Comparison of ENCODE assay signal across 8 cellular contexts in genomic region chr4:71186566-71187398, GRCh38.
DNase-seq lines count a peak whose midpoint lies in the region; ATAC-seq and TF ChIP-seq lines count a peak whose summit lies in the region.

No MANE protein-coding gene starts in this region.

- H3K27me3 ChIP-seq in Karpas-422 (ENCODE audit: low read length) (no peaks in the 10 kb centered on the region), endodermal cell (ENCODE audit: control insufficient read depth, insufficient read depth, low read length, poor library complexity, severe bottlenecking) (peaks cover 59% of the 10 kb centered on the region), mesenchymal stem cell (ENCODE audit: control insufficient read depth in 1 of 2, insufficient read depth in 1 of 2, low read length in 2 of 2) (peaks cover 0 to 8% of the 10 kb centered on the region in 2 experiments)

- peak overlapping the region in 1 of 2 experiments; percentile 57 for H2BK12ac ChIP-seq in mesenchymal stem cell (ENCODE audit: low read length in 2 of 2)

- peak overlapping the region; percentile 80 for H3K4me3 Mint-ChIP-seq in activated CD8-positive, alpha-beta T cell treated with anti-CD3 and anti-CD28 coated beads, Interleukin-2, amount 10 ng/mL, durations not matched to agents 7 days and 5 days
- peak overlapping the region; percentile 78 for H3K4me3 Mint-ChIP-seq in endodermal cell

- H3K9me3 ChIP-seq in Karpas-422 (ENCODE audit: low read length) (no peaks in the 10 kb centered on the region), endodermal cell (ENCODE audit: control insufficient read depth, low read length) (no peaks in the 10 kb centered on the region), mesenchymal stem cell (ENCODE audit: control insufficient read depth, low read length) (no peaks in the 10 kb centered on the region)

- peak; percentile 39 for ATAC-seq in GM18909 (IDR thresholded peaks at IDR 0.05; ENCODE audit: poor library complexity, unreplicated experiment)
- peak; percentile 79 for ATAC-seq in activated CD8-positive, alpha-beta T cell treated with anti-CD3 and anti-CD28 coated beads, Interleukin-2, amount 10 ng/mL, durations not matched to agents 7 days and 5 days
- ATAC-seq in HG03196 (IDR thresholded peaks at IDR 0.05; ENCODE audit: unreplicated experiment), result no peak

- peak overlapping the region; percentile 58 to 96 for H3K18ac ChIP-seq in mesenchymal stem cell (ENCODE audit: low read depth in 1 of 2, low read length in 2 of 2)

- no peaks in the 10 kb centered on the region for H3K9me2 ChIP-seq in Karpas-422 (replicated peaks; ENCODE audit: insufficient read depth, low read length)

- no peak overlapping the region for H2AK5ac ChIP-seq in mesenchymal stem cell (ENCODE audit: low read length, severe bottlenecking)

- H3K79me2 ChIP-seq in Karpas-422 (ENCODE audit: low read length), result no peaks in the 10 kb centered on the region

- 0% methylated on average over 26 to 105 of the region's 105 CpGs for WGBS in endodermal cell (ENCODE audit: insufficient coverage in 1 of 2, insufficient read length in 1 of 2), 2 experiments
- under 1% methylated on average over 52 of the region's 105 CpGs for WGBS in mesenchymal stem cell

- POLR2A ChIA-PET in activated CD8-positive, alpha-beta T cell treated with anti-CD3 and anti-CD28 coated beads, Interleukin-2, amount 10 ng/mL, durations not matched to agents 7 days and 5 days (lab: Charles Lee), result no interaction called here

- H2AFZ ChIP-seq in Karpas-422 (ENCODE audit: low read length), result no peak overlapping the region
- peak overlapping the region; percentile 67 for H2AFZ ChIP-seq in mesenchymal stem cell (ENCODE audit: low read depth, low read length)

- H4K91ac ChIP-seq in mesenchymal stem cell (ENCODE audit: low read length), result no peak overlapping the region

- H4K8ac ChIP-seq in mesenchymal stem cell (ENCODE audit: low read length), result peak overlapping the region; percentile 22

- H4K20me1 ChIP-seq in Karpas-422 (ENCODE audit: insufficient read depth, low read depth, low read length), result no peaks in the 10 kb centered on the region

- peaks cover 4% of the 10 kb centered on the region for H3K79me1 ChIP-seq in mesenchymal stem cell (replicated peaks; ENCODE audit: low read length, poor library complexity, severe bottlenecking)

- no peaks in the 10 kb centered on the region for H3K9me3 Mint-ChIP-seq in activated CD8-positive, alpha-beta T cell treated with anti-CD3 and anti-CD28 coated beads, Interleukin-2, amount 10 ng/mL, durations not matched to agents 7 days and 5 days (ENCODE audit: insufficient read depth)
- no peaks in the 10 kb centered on the region for H3K9me3 Mint-ChIP-seq in endodermal cell

- H3K9ac ChIP-seq in Karpas-422 (ENCODE audit: low read length), result peak overlapping the region; percentile 44
- H3K9ac ChIP-seq in endodermal cell (ENCODE audit: extremely low read depth, low read length, poor library complexity, severe bottlenecking), result no peak overlapping the region
- H3K9ac ChIP-seq in mesenchymal stem cell (ENCODE audit: low read length), result peak overlapping the region; percentile 68

- H3K14ac ChIP-seq in mesenchymal stem cell (ENCODE audit: low read length in 2 of 2), result peak overlapping the region in 1 of 2 experiments; percentile 97

- H3K4me3 ChIP-seq in AG09309 (ENCODE audit: control insufficient read depth, low read depth, low read length), result peak overlapping the region; percentile 90
- peak overlapping the region; percentile 61 for H3K4me3 ChIP-seq in Karpas-422 (ENCODE audit: low read length)
- peak overlapping the region; percentile 82 for H3K4me3 ChIP-seq in endodermal cell (ENCODE audit: low read length)
- H3K4me3 ChIP-seq in mesenchymal stem cell (ENCODE audit: insufficient read depth in 1 of 2, low read depth in 1 of 2, low read length in 2 of 2), result peak overlapping the region; percentile 82 to 91

- H3K23ac ChIP-seq in mesenchymal stem cell (ENCODE audit: low read length in 2 of 2), result peak overlapping the region in 1 of 2 experiments; percentile 50

- DNase-seq in AG09309 (ENCODE audit: low read depth) (no peak), Karpas-422 (peak; percentile 41), endodermal cell (peak; percentile 82), mesenchymal stem cell (peak; percentile 60)
- DNase-seq in activated CD8-positive, alpha-beta T cell treated with anti-CD3 and anti-CD28 coated beads, Interleukin-2, amount 10 ng/mL, durations not matched to agents 7 days and 5 days, result peak; percentile 42
- peak; percentile 12 for DNase-seq in stimulated activated naive CD4-positive, alpha-beta T cell treated with Interleukin-2 at 50 U/mL for 16 hours (lab: John Stamatoyannopoulos, UW)

- H2BK5ac ChIP-seq in mesenchymal stem cell (ENCODE audit: low read depth, low read length, poor library complexity, severe bottlenecking), result no peak overlapping the region

- no peaks in the 10 kb centered on the region for H3K36me3 ChIP-seq in Karpas-422 (ENCODE audit: insufficient read depth, low read length)
- no peaks in the 10 kb centered on the region for H3K36me3 ChIP-seq in endodermal cell (ENCODE audit: control insufficient read depth, insufficient read depth, low read length)
- H3K36me3 ChIP-seq in mesenchymal stem cell (ENCODE audit: control insufficient read depth in 1 of 2, insufficient read depth in 2 of 2, low read depth in 1 of 2, low read length in 2 of 2), result no peaks in the 10 kb centered on the region

- peak overlapping the region; percentile 89 for H2BK15ac ChIP-seq in mesenchymal stem cell (ENCODE audit: low read depth, poor library complexity, severe bottlenecking)

- peak overlapping the region in 1 of 2 experiments; percentile 82 for H3K4ac ChIP-seq in mesenchymal stem cell (ENCODE audit: low read depth in 1 of 2, low read length in 2 of 2)

- 0 out of 2 replicates have a peak, but pooled peaks cover 3% of the 10 kb centered on the region for H3K4me1 ChIP-seq in Karpas-422 (ENCODE audit: low read length)
- H3K4me1 ChIP-seq in endodermal cell (ENCODE audit: control insufficient read depth, insufficient read depth, low read length), result no peaks in the 10 kb centered on the region
- H3K4me1 ChIP-seq in mesenchymal stem cell (ENCODE audit: control insufficient read depth, insufficient read depth, low read depth, low read length), result no peaks in the 10 kb centered on the region

- TF ChIP-seq CTCF in AG09309 (IDR thresholded peaks at IDR 0.05; ENCODE audit: control insufficient read depth, insufficient read depth, low read depth, low read length, missing control alignments), result no peak
- no peak for TF ChIP-seq CTCF in endodermal cell (conservative IDR thresholded peaks at IDR 0.05)

- peak overlapping the region; percentile 54 for H3K27ac Mint-ChIP-seq in activated CD8-positive, alpha-beta T cell treated with anti-CD3 and anti-CD28 coated beads, Interleukin-2, amount 10 ng/mL, durations not matched to agents 7 days and 5 days
- H3K27ac Mint-ChIP-seq in endodermal cell, result no peak overlapping the region

- peaks cover 48% of the 10 kb centered on the region for H3K27me3 Mint-ChIP-seq in activated CD8-positive, alpha-beta T cell treated with anti-CD3 and anti-CD28 coated beads, Interleukin-2, amount 10 ng/mL, durations not matched to agents 7 days and 5 days (ENCODE audit: low read depth)
- peaks cover 50% of the 10 kb centered on the region for H3K27me3 Mint-ChIP-seq in endodermal cell (ENCODE audit: insufficient read depth)

- H2BK120ac ChIP-seq in mesenchymal stem cell (ENCODE audit: low read depth, low read length), result peak overlapping the region; percentile 64

- CTCF ChIA-PET in activated CD8-positive, alpha-beta T cell treated with anti-CD3 and anti-CD28 coated beads, Interleukin-2, amount 10 ng/mL, durations not matched to agents 7 days and 5 days (lab: Charles Lee), result interaction anchor here (1.1 to 1.2 kb wide), 2 partner anchors 189 to 535 kb away, joined by 3 read pairs; no protein-coding TSS in a partner anchor

- no peaks in the 10 kb centered on the region for H3K36me3 Mint-ChIP-seq in activated CD8-positive, alpha-beta T cell treated with anti-CD3 and anti-CD28 coated beads, Interleukin-2, amount 10 ng/mL, durations not matched to agents 7 days and 5 days (ENCODE audit: low read depth)
- H3K36me3 Mint-ChIP-seq in endodermal cell (ENCODE audit: low read depth), result no peaks in the 10 kb centered on the region

- no peak overlapping the region for H3K27ac ChIP-seq in Karpas-422 (ENCODE audit: low read length)
- H3K27ac ChIP-seq in endodermal cell (ENCODE audit: low read depth, low read length), result no peak overlapping the region
- H3K27ac ChIP-seq in mesenchymal stem cell (ENCODE audit: low read length, poor library complexity, severe bottlenecking), result no peak overlapping the region

- H3K4me1 Mint-ChIP-seq in activated CD8-positive, alpha-beta T cell treated with anti-CD3 and anti-CD28 coated beads, Interleukin-2, amount 10 ng/mL, durations not matched to agents 7 days and 5 days (ENCODE audit: low read depth), result peaks cover 26% of the 10 kb centered on the region
- peaks cover 14% of the 10 kb centered on the region for H3K4me1 Mint-ChIP-seq in endodermal cell

- H3K4me2 ChIP-seq in Karpas-422 (ENCODE audit: low read depth, low read length, poor library complexity, severe bottlenecking) (peak overlapping the region; percentile 60), mesenchymal stem cell (ENCODE audit: low read length, poor library complexity, severe bottlenecking) (peak overlapping the region; percentile 77)
